Comparison of ENCODE assay signal across 1 cellular context in genomic region chr3:128067481-128067880, GRCh38.
TF ChIP-seq lines count a peak whose summit lies in the region.

No MANE protein-coding gene starts in this region.

TF ChIP-seq in WTC11, 78 proteins besides CTCF, POLR2A, EP300 and RAD21 (continued from another document):
- TF ChIP-seq ETV6 (CRISPR knock-in tag; IDR thresholded peaks at IDR 0.05) (no peak), PREB (CRISPR knock-in tag; IDR thresholded peaks at IDR 0.05; ENCODE audit: borderline replicate concordance) (no peak), ZBTB21 (CRISPR knock-in tag; IDR thresholded peaks at IDR 0.05; ENCODE audit: borderline replicate concordance) (no peak), PRDM15 (CRISPR knock-in tag; IDR thresholded peaks at IDR 0.05) (no peak), AR (CRISPR knock-in tag; IDR thresholded peaks at IDR 0.05) (no peak), FOXJ3 (CRISPR knock-in tag; IDR thresholded peaks at IDR 0.05; ENCODE audit: borderline replicate concordance) (no peak), ATF1 (CRISPR knock-in tag; IDR thresholded peaks at IDR 0.05) (no peak), ZBTB43 (CRISPR knock-in tag; IDR thresholded peaks at IDR 0.05) (no peak), SMAD4 (CRISPR knock-in tag; IDR thresholded peaks at IDR 0.05) (no peak)
